Comparison of ENCODE assay signal across 19 cellular contexts in genomic region chr11:77778118-77778517, GRCh38. TPM values are rescaled to one million over a fixed set of nuclear protein-coding genes. Genes with fewer than 3 reads are reported as not detected.
A peak's percentile ranks its signal among the peaks of the same experiment; 100 is the strongest.
DNase-seq lines count a peak whose midpoint lies in the region; ATAC-seq and TF ChIP-seq lines count a peak whose summit lies in the region.
"Had no signal": no experiment of that assay in that cellular context is flagged by ENCODE, and none has a peak within 500 bp of the region (broad histone marks: within the 10 kb centered on the region; RNA-seq: fewer than 3 reads in every experiment).

No MANE protein-coding gene starts in this region.

- WGBS in endodermal cell (ENCODE audit: insufficient coverage in 1 of 2, insufficient read length in 1 of 2), 2 experiments: 100% methylated on average over 1 of the region's 1 CpG; no CpG with 5 or more reads in 1 of the 2 experiments
- WGBS in thyroid gland, 2 donors: 95% methylated on average over 1 of the region's 1 CpG

- no peak for DNase-seq in activated naive CD4-positive, alpha-beta T cell treated with anti-CD3 and anti-CD28 coated beads, Interleukin-2, amount 50 U/mL, for 72 hours (ENCODE audit: low spot score in 2 of 2)
- no peak for DNase-seq in activated naive CD4-positive, alpha-beta T cell treated with anti-CD3 and anti-CD28 coated beads for 36 hours
- no peak for DNase-seq in CD4-positive, alpha-beta T cell
- DNase-seq in T-helper 17 cell (no peak), endodermal cell (no peak), substantia nigra (lab: John Stamatoyannopoulos, UW) (no peak), thyroid gland (no peak), NCI-H2196 treated with DMSO at 0.1 percent for 48 hours (lab: John Stamatoyannopoulos, UW; ENCODE audit: unreplicated experiment) (no peak)
- DNase-seq: Calu3; CD4-positive, CD25-positive, alpha-beta regulatory T cell; CD8-positive, alpha-beta memory T cell; DMS79 treated with DMSO at 0.1 percent for 48 hours; GF-D8; H7; HCEC 1CT had no signal

- H3K4me1 ChIP-seq in endodermal cell (ENCODE audit: control insufficient read depth, insufficient read depth, low read length) (no peaks in the 10 kb centered on the region), thyroid gland (peaks cover 8 to 10% of the 10 kb centered on the region in 2 donors)
- H3K4me1 ChIP-seq: BLaER1 had no signal

- H3K27ac ChIP-seq in CD4-positive, alpha-beta T cell (ENCODE audit: low read depth, low read length): no peak overlapping the region
- peak overlapping the region; percentile 22 for H3K27ac ChIP-seq in endodermal cell (ENCODE audit: low read depth, low read length)
- no peak overlapping the region for H3K27ac ChIP-seq in substantia nigra (ENCODE audit: low read depth, low read length, poor library complexity, severe bottlenecking)
- H3K27ac ChIP-seq in thyroid gland: no peak overlapping the region
- H3K27ac ChIP-seq: 22Rv1, BLaER1, C4-2B had no signal

- no peaks in the 10 kb centered on the region for H3K9me3 ChIP-seq in CD4-positive, alpha-beta T cell (ENCODE audit: control insufficient read depth, low read length)
- H3K9me3 ChIP-seq in T-helper 17 cell (ENCODE audit: control insufficient read depth, low read length, poor library complexity, severe bottlenecking) (no peaks in the 10 kb centered on the region), endodermal cell (ENCODE audit: control insufficient read depth, low read length) (no peaks in the 10 kb centered on the region), thyroid gland (no peaks in the 10 kb centered on the region)
- H3K9me3 ChIP-seq: BLaER1 had no signal

- H3K36me3 Mint-ChIP-seq in activated naive CD4-positive, alpha-beta T cell treated with anti-CD3 and anti-CD28 coated beads, Interleukin-2, amount 50 U/mL, for 72 hours: no peaks in the 10 kb centered on the region
- peaks cover 1% of the 10 kb centered on the region for H3K36me3 Mint-ChIP-seq in activated naive CD4-positive, alpha-beta T cell treated with anti-CD3 and anti-CD28 coated beads for 36 hours (ENCODE audit: low read depth)
- peaks cover 27% of the 10 kb centered on the region for H3K36me3 Mint-ChIP-seq in CD4-positive, alpha-beta T cell (ENCODE audit: low read depth)
- H3K36me3 Mint-ChIP-seq in T-helper 17 cell (ENCODE audit: low read depth): no peaks in the 10 kb centered on the region
- H3K36me3 Mint-ChIP-seq in endodermal cell (ENCODE audit: low read depth): peaks cover 7% of the 10 kb centered on the region
- H3K36me3 Mint-ChIP-seq: CD4-positive, CD25-positive, alpha-beta regulatory T cell had no signal

- no peak overlapping the region for H3K9ac ChIP-seq in endodermal cell (ENCODE audit: extremely low read depth, low read length, poor library complexity, severe bottlenecking)
- H3K9ac ChIP-seq: BLaER1 had no signal

- intact Hi-C loops in activated naive CD4-positive, alpha-beta T cell treated with anti-CD3 and anti-CD28 coated beads for 36 hours (cut with micrococcal nuclease): no loop called here
- intact Hi-C loops in CD4-positive, alpha-beta T cell (cut with DNase I, micrococcal nuclease): loop anchor here in 1 of 2 experiments (5.0 kb wide), 1 partner anchor 269 kb away; no protein-coding TSS in a partner anchor
- intact Hi-C loops in thyroid gland (cut with DNase I): no loop called here

- ATAC-seq in activated naive CD4-positive, alpha-beta T cell treated with anti-CD3 and anti-CD28 coated beads, Interleukin-2, amount 50 U/mL, for 72 hours: no peak
- ATAC-seq in CD4-positive, alpha-beta T cell (ENCODE audit: poor library complexity): no peak
- no peak for ATAC-seq in T-helper 17 cell

- no peaks in the 10 kb centered on the region for H3K27me3 Mint-ChIP-seq in activated naive CD4-positive, alpha-beta T cell treated with anti-CD3 and anti-CD28 coated beads for 36 hours (ENCODE audit: low read depth)
- no peaks in the 10 kb centered on the region for H3K27me3 Mint-ChIP-seq in CD4-positive, alpha-beta T cell
- H3K27me3 Mint-ChIP-seq in T-helper 17 cell (no peaks in the 10 kb centered on the region), endodermal cell (ENCODE audit: insufficient read depth) (no peaks in the 10 kb centered on the region)
- H3K27me3 Mint-ChIP-seq: B cell; CD4-positive, CD25-positive, alpha-beta regulatory T cell; CD8-positive, alpha-beta memory T cell had no signal

- POLR2A ChIA-PET in CD4-positive, alpha-beta T cell (lab: Charles Lee): no interaction called here

- H3K9me3 Mint-ChIP-seq in activated naive CD4-positive, alpha-beta T cell treated with anti-CD3 and anti-CD28 coated beads, Interleukin-2, amount 50 U/mL, for 72 hours: no peaks in the 10 kb centered on the region
- H3K9me3 Mint-ChIP-seq in activated naive CD4-positive, alpha-beta T cell treated with anti-CD3 and anti-CD28 coated beads for 36 hours: no peaks in the 10 kb centered on the region
- no peaks in the 10 kb centered on the region for H3K9me3 Mint-ChIP-seq in CD4-positive, alpha-beta T cell
- H3K9me3 Mint-ChIP-seq in endodermal cell: no peaks in the 10 kb centered on the region
- H3K9me3 Mint-ChIP-seq: CD4-positive, CD25-positive, alpha-beta regulatory T cell; CD8-positive, alpha-beta memory T cell had no signal

- TF ChIP-seq POLR2A in thyroid gland (IDR thresholded peaks at IDR 0.05): no peak

- no peak for TF ChIP-seq CTCF in CD4-positive, alpha-beta T cell (IDR thresholded peaks at IDR 0.05)
- no peak for TF ChIP-seq CTCF in endodermal cell (conservative IDR thresholded peaks at IDR 0.05)
- TF ChIP-seq CTCF in thyroid gland (IDR thresholded peaks at IDR 0.05): no peak

- H3K36me3 ChIP-seq in endodermal cell (ENCODE audit: control insufficient read depth, insufficient read depth, low read length) (peaks cover 6% of the 10 kb centered on the region), thyroid gland (no peaks in the 10 kb centered on the region)

- CTCF ChIA-PET in activated naive CD4-positive, alpha-beta T cell treated with anti-CD3 and anti-CD28 coated beads for 36 hours (lab: Charles Lee): interaction anchor here (0.6 to 1.2 kb wide), 3 partner anchors 11 to 222 kb away, joined by 3 to 4 read pairs (median 3); no protein-coding TSS in a partner anchor
- CTCF ChIA-PET in CD4-positive, alpha-beta T cell (lab: Charles Lee): no interaction called here

- no peak overlapping the region for H3K4me3 ChIP-seq in endodermal cell (ENCODE audit: low read length)
- no peak overlapping the region for H3K4me3 ChIP-seq in thyroid gland (replicated peaks in 1 of 3)
- H3K4me3 ChIP-seq: BLaER1 had no signal

- no peaks in the 10 kb centered on the region for H3K27me3 ChIP-seq in CD4-positive, alpha-beta T cell (ENCODE audit: control insufficient read depth, insufficient read depth, low read length)
- H3K27me3 ChIP-seq in endodermal cell (ENCODE audit: control insufficient read depth, insufficient read depth, low read length, poor library complexity, severe bottlenecking) (no peaks in the 10 kb centered on the region), thyroid gland (no peaks in the 10 kb centered on the region)
- H3K27me3 ChIP-seq: BLaER1 had no signal

- no peak overlapping the region for H3K4me3 Mint-ChIP-seq in activated naive CD4-positive, alpha-beta T cell treated with anti-CD3 and anti-CD28 coated beads for 36 hours
- H3K4me3 Mint-ChIP-seq in CD4-positive, alpha-beta T cell: no peak overlapping the region
- H3K4me3 Mint-ChIP-seq in T-helper 17 cell (no peak overlapping the region), endodermal cell (no peak overlapping the region)
- H3K4me3 Mint-ChIP-seq: B cell; CD8-positive, alpha-beta memory T cell had no signal

- H3K27ac Mint-ChIP-seq in activated naive CD4-positive, alpha-beta T cell treated with anti-CD3 and anti-CD28 coated beads, Interleukin-2, amount 50 U/mL, for 72 hours: peak overlapping the region; percentile 17 to 18
- H3K27ac Mint-ChIP-seq in activated naive CD4-positive, alpha-beta T cell treated with anti-CD3 and anti-CD28 coated beads for 36 hours: no peak overlapping the region
- H3K27ac Mint-ChIP-seq in CD4-positive, alpha-beta T cell: peak overlapping the region; percentile 37
- H3K27ac Mint-ChIP-seq in T-helper 17 cell: peak overlapping the region; percentile 41
- no peak overlapping the region for H3K27ac Mint-ChIP-seq in endodermal cell

- peaks cover 43% of the 10 kb centered on the region for H3K4me1 Mint-ChIP-seq in activated naive CD4-positive, alpha-beta T cell treated with anti-CD3 and anti-CD28 coated beads for 36 hours (ENCODE audit: low read depth)
- H3K4me1 Mint-ChIP-seq in CD4-positive, alpha-beta T cell (ENCODE audit: low read depth): peaks cover 67% of the 10 kb centered on the region
- H3K4me1 Mint-ChIP-seq in T-helper 17 cell (peaks cover 27% of the 10 kb centered on the region), endodermal cell (no peaks in the 10 kb centered on the region)

RNA-seq across cellular contexts. Expression of gene RSF1, which starts 42.4 kb away (rescaled TPM):
- total RNA-seq in activated naive CD4-positive, alpha-beta T cell treated with anti-CD3 and anti-CD28 coated beads, Interleukin-2, amount 50 U/mL, for 72 hours: 10 to 100 TPM; 51.2 to 65.3 TPM
- 10 to 100 TPM; 50.3 to 54.2 TPM for total RNA-seq in activated naive CD4-positive, alpha-beta T cell treated with anti-CD3 and anti-CD28 coated beads for 36 hours
- total RNA-seq in CD4-positive, alpha-beta T cell: 10 to 100 TPM; 87.7 to 91.9 TPM
- total RNA-seq in T-helper 17 cell (10 to 100 TPM; 80.8 to 87.1 TPM), endodermal cell (10 to 100 TPM; 69.3 to 71.0 TPM), thyroid gland (10 to 100 TPM; 55.0 to 88.8 (median 65.8) TPM)
- polyA plus RNA-seq in endodermal cell (2013, experiment 1 of 2): 63.2 TPM
- polyA plus RNA-seq in endodermal cell (2013, experiment 2 of 2): 57.3 TPM

RNA-seq across cellular contexts. Expression of gene AAMDC, which starts 42.8 kb away (rescaled TPM):
- 1 to 10 TPM; 6.4 to 7.8 TPM for total RNA-seq in activated naive CD4-positive, alpha-beta T cell treated with anti-CD3 and anti-CD28 coated beads, Interleukin-2, amount 50 U/mL, for 72 hours
- total RNA-seq in activated naive CD4-positive, alpha-beta T cell treated with anti-CD3 and anti-CD28 coated beads for 36 hours: 1 to 10 TPM; 6.0 to 6.4 TPM
- 1 to 10 TPM; 1.5 to 2.1 TPM for total RNA-seq in CD4-positive, alpha-beta T cell
- total RNA-seq in T-helper 17 cell (1 to 10 TPM; 2.7 to 5.2 TPM), endodermal cell (10 to 100 TPM; 19.0 to 27.0 TPM), thyroid gland (10 to 100 TPM; 33.6 to 60.5 (median 39.0) TPM)
- polyA plus RNA-seq in endodermal cell (2013, experiment 1 of 2): 24.3 TPM
- 22.1 TPM for polyA plus RNA-seq in endodermal cell (2013, experiment 2 of 2)

Comparison
In these comparisons a context has a peak if more than half of its experiments do, and no peak if none do; other contexts are left out.
1. H3K27ac Mint-ChIP-seq: peak in activated naive CD4-positive, alpha-beta T cell treated with anti-CD3 and anti-CD28 coated beads, Interleukin-2, amount 50 U/mL, for 72 hours (2 of 2), CD4-positive, alpha-beta T cell (single experiment) and T-helper 17 cell (single experiment); none in activated naive CD4-positive, alpha-beta T cell treated with anti-CD3 and anti-CD28 coated beads for 36 hours (single experiment) and endodermal cell (single experiment).